Comparison of ENCODE assay signal across 17 cellular contexts in genomic region chr20:10790013-10790412, GRCh38.
DNase-seq lines count a peak whose midpoint lies in the region; ATAC-seq and TF ChIP-seq lines count a peak whose summit lies in the region.
"Had no signal": no experiment of that assay in that cellular context is flagged by ENCODE, and none has a peak within 500 bp of the region (broad histone marks: within the 10 kb centered on the region; RNA-seq: fewer than 3 reads in every experiment).

No MANE protein-coding gene starts in this region.

- TF ChIP-seq POLR2A in NB4 (IDR thresholded peaks at IDR 0.05; ENCODE audit: extremely low read depth, insufficient read length) = no peak

- no peak for TF ChIP-seq CTCF in NB4 (IDR thresholded peaks at IDR 0.05; ENCODE audit: low read depth, low read length)

- no peak overlapping the region for H3K4me3 ChIP-seq in NB4 (ENCODE audit: low read depth, low read length)
- H3K4me3 ChIP-seq: heart left ventricle, lower lobe of right lung, SJCRH30 had no signal

- DNase-seq in DMS53 treated with DMSO at 0.1 percent for 48 hours (lab: John Stamatoyannopoulos, UW; ENCODE audit: unreplicated experiment) (peak; percentile 65), NB4 (ENCODE audit: low read depth) (peak; percentile 59), SHP77 treated with DMSO at 0.1 percent for 48 hours (lab: John Stamatoyannopoulos, UW) (peak; percentile 91), left kidney (ENCODE audit: low read depth, low spot score) (peak; percentile 63), C1 segment of cervical spinal cord (lab: John Stamatoyannopoulos, UW) (no peak), NCI-H2196 (lab: John Stamatoyannopoulos, UW; ENCODE audit: unreplicated experiment) (no peak)
- DNase-seq: activated CD4-positive, alpha-beta memory T cell treated with anti-CD3 and anti-CD28 coated beads, Interleukin-2, amount 10 ng/mL, durations not matched to agents 7 days and 5 days; activated T-cell treated with anti-CD3 and anti-CD28 coated beads, Interleukin-2, amount 50 U/mL, for 24 hours; CD8-positive, alpha-beta T cell; heart left ventricle; KG1; lower lobe of right lung; NCI-H1105; NCI-H446; SJCRH30; stimulated activated naive B cell treated with anti-CD40 and anti-IgM and Interleukin-4, amounts not matched to agents 10 μg/mL and 1 μg/mL and 100 μg/mL, for 72 hours had no signal

- ATAC-seq in HG02678 (IDR thresholded peaks at IDR 0.05; ENCODE audit: unreplicated experiment) = no peak
- ATAC-seq: CD8-positive, alpha-beta T cell; heart left ventricle; stimulated activated naive B cell treated with anti-CD40 and anti-IgM and Interleukin-4, amounts not matched to agents 10 μg/mL and 1 μg/mL and 100 μg/mL, for 72 hours had no signal

Comparison
In these comparisons a context has a peak if more than half of its experiments do, and no peak if none do; other contexts are left out.
1. DNase-seq: peak in DMS53 treated with DMSO at 0.1 percent for 48 hours (single experiment), NB4 (single experiment), SHP77 treated with DMSO at 0.1 percent for 48 hours (single experiment) and left kidney (single experiment); none in C1 segment of cervical spinal cord (0 of 14) and NCI-H2196 (single experiment).